16 cellular contexts compared by ENCODE assay signal in genomic region chr6:1864496-1864895, GRCh38.
DNase-seq lines count a peak whose midpoint lies in the region; ATAC-seq and TF ChIP-seq lines count a peak whose summit lies in the region.
"Had no signal": no experiment of that assay in that cellular context is flagged by ENCODE, and none has a peak within 500 bp of the region (broad histone marks: within the 10 kb centered on the region; RNA-seq: fewer than 3 reads in every experiment).

No MANE protein-coding gene starts in this region.

- no peaks in the 10 kb centered on the region for H3K27me3 Mint-ChIP-seq in CD8-positive, alpha-beta T cell (ENCODE audit: low read depth)
- H3K27me3 Mint-ChIP-seq: activated T-helper 17 cell treated with anti-CD3 and anti-CD28 coated beads, Interleukin-2, amount 50 U/mL, for 72 hours had no signal

- ATAC-seq in foreskin keratinocyte, result no peak
- no peak for ATAC-seq in CD8-positive, alpha-beta T cell
- ATAC-seq: activated T-helper 17 cell treated with anti-CD3 and anti-CD28 coated beads, Interleukin-2, amount 50 U/mL, for 72 hours; left lobe of liver had no signal

- no peak overlapping the region for H3K9ac ChIP-seq in Karpas-422 (ENCODE audit: low read length)
- H3K9ac ChIP-seq: BLaER1 treated with 17β-estradiol and CSF1 and Interleukin-3, amounts not matched to agents 10 nM and 100 nM had no signal

- H3K36me3 Mint-ChIP-seq in CD8-positive, alpha-beta T cell, result no peaks in the 10 kb centered on the region

- CTCF ChIA-PET in CD8-positive, alpha-beta T cell (lab: Charles Lee), result no interaction called here

- no peak overlapping the region for H3K4me2 ChIP-seq in Karpas-422 (ENCODE audit: low read depth, low read length, poor library complexity, severe bottlenecking)
- H3K4me2 ChIP-seq: BLaER1 treated with 17β-estradiol and CSF1 and Interleukin-3, amounts not matched to agents 10 nM and 100 nM had no signal

- H2AFZ ChIP-seq in Karpas-422 (ENCODE audit: low read length), result no peak overlapping the region

- no peaks in the 10 kb centered on the region for H3K36me3 ChIP-seq in Karpas-422 (ENCODE audit: insufficient read depth, low read length)
- no peaks in the 10 kb centered on the region for H3K36me3 ChIP-seq in CD8-positive, alpha-beta T cell (ENCODE audit: insufficient read depth, low read length)
- H3K36me3 ChIP-seq: BLaER1 treated with 17β-estradiol and CSF1 and Interleukin-3, amounts not matched to agents 10 nM and 100 nM; sigmoid colon had no signal

- H3K27ac ChIP-seq in Karpas-422 (ENCODE audit: low read length), result no peak overlapping the region
- H3K27ac ChIP-seq in foreskin keratinocyte, result no peak overlapping the region
- H3K27ac ChIP-seq in CD8-positive, alpha-beta T cell (ENCODE audit: low read depth, low read length), result no peak overlapping the region
- H3K27ac ChIP-seq: BLaER1 treated with 17β-estradiol and CSF1 and Interleukin-3, amounts not matched to agents 10 nM and 100 nM; sigmoid colon had no signal

- no peaks in the 10 kb centered on the region for H3K79me2 ChIP-seq in Karpas-422 (ENCODE audit: low read length)

- H3K9me3 ChIP-seq in Karpas-422 (ENCODE audit: low read length), result no peaks in the 10 kb centered on the region
- H3K9me3 ChIP-seq in CD8-positive, alpha-beta T cell (ENCODE audit: low read length), result no peaks in the 10 kb centered on the region
- H3K9me3 ChIP-seq: BLaER1 treated with 17β-estradiol and CSF1 and Interleukin-3, amounts not matched to agents 10 nM and 100 nM; sigmoid colon had no signal

- no peaks in the 10 kb centered on the region for H3K9me3 Mint-ChIP-seq in CD8-positive, alpha-beta T cell
- H3K9me3 Mint-ChIP-seq: activated T-helper 17 cell treated with anti-CD3 and anti-CD28 coated beads, Interleukin-2, amount 50 U/mL, for 72 hours had no signal

- H3K4me3 ChIP-seq in Karpas-422 (ENCODE audit: low read length), result no peak overlapping the region
- no peak overlapping the region for H3K4me3 ChIP-seq in CD8-positive, alpha-beta T cell (ENCODE audit: low read depth, low read length)
- H3K4me3 ChIP-seq: BLaER1 treated with 17β-estradiol and CSF1 and Interleukin-3, amounts not matched to agents 10 nM and 100 nM; sigmoid colon had no signal

- H4K20me1 ChIP-seq in Karpas-422 (ENCODE audit: insufficient read depth, low read depth, low read length), result no peaks in the 10 kb centered on the region
- H4K20me1 ChIP-seq: BLaER1 treated with 17β-estradiol and CSF1 and Interleukin-3, amounts not matched to agents 10 nM and 100 nM had no signal

- H3K4me1 ChIP-seq in Karpas-422 (ENCODE audit: low read length) (peaks cover 11% of the 10 kb centered on the region), foreskin keratinocyte (peaks cover 10% of the 10 kb centered on the region)
- H3K4me1 ChIP-seq in CD8-positive, alpha-beta T cell (ENCODE audit: insufficient read depth, low read length), result no peaks in the 10 kb centered on the region
- H3K4me1 ChIP-seq: sigmoid colon had no signal

- no peak overlapping the region for H3K27ac Mint-ChIP-seq in CD8-positive, alpha-beta T cell
- H3K27ac Mint-ChIP-seq: activated T-helper 17 cell treated with anti-CD3 and anti-CD28 coated beads, Interleukin-2, amount 50 U/mL, for 72 hours had no signal

- H3K4me1 Mint-ChIP-seq in CD8-positive, alpha-beta T cell (ENCODE audit: low read depth), result no peaks in the 10 kb centered on the region
- H3K4me1 Mint-ChIP-seq: activated T-helper 17 cell treated with anti-CD3 and anti-CD28 coated beads, Interleukin-2, amount 50 U/mL, for 72 hours had no signal

- no peak for TF ChIP-seq CTCF in foreskin keratinocyte (conservative IDR thresholded peaks at IDR 0.05)
- no peak for TF ChIP-seq CTCF in CD8-positive, alpha-beta T cell (IDR thresholded peaks at IDR 0.05)

- H3K9me2 ChIP-seq in Karpas-422 (replicated peaks; ENCODE audit: insufficient read depth, low read length), result no peaks in the 10 kb centered on the region

- no peaks in the 10 kb centered on the region for H3K27me3 ChIP-seq in Karpas-422 (ENCODE audit: low read length)
- no peaks in the 10 kb centered on the region for H3K27me3 ChIP-seq in foreskin keratinocyte
- H3K27me3 ChIP-seq in CD8-positive, alpha-beta T cell (ENCODE audit: insufficient read depth, low read length), result no peaks in the 10 kb centered on the region
- H3K27me3 ChIP-seq: BLaER1 treated with 17β-estradiol and CSF1 and Interleukin-3, amounts not matched to agents 10 nM and 100 nM; sigmoid colon had no signal

- POLR2A ChIA-PET in CD8-positive, alpha-beta T cell (lab: Charles Lee), result no interaction called here

- intact Hi-C loops in CD8-positive, alpha-beta T cell (cut with DNase I, micrococcal nuclease), result no loop called here

- DNase-seq in Daoy (ENCODE audit: low read depth), result peak; percentile 23
- DNase-seq in Karpas-422, result peak; percentile 2
- DNase-seq in SW480 (ENCODE audit: low spot score), result peak; percentile 6
- peak; percentile 91 for DNase-seq in left kidney (ENCODE audit: low read depth, low spot score)
- no peak for DNase-seq in stimulated activated CD4-positive, alpha-beta T cell treated with anti-CD3 and anti-CD28 coated beads, Interleukin-12 subunit alpha, Interleukin-12 subunit beta, amount 100 ng/mL, for 4 hours
- DNase-seq in foreskin keratinocyte, result no peak
- DNase-seq in glomerular visceral epithelial cell (ENCODE audit: extremely low spot score), result no peak
- DNase-seq in CD8-positive, alpha-beta T cell, result no peak
- DNase-seq: activated CD4-positive, alpha-beta T cell treated with anti-CD3 and anti-CD28 coated beads, Interleukin-2, amount 50 U/mL, for 4 hours; effector CD4-positive, alpha-beta T cell; NCI-H1694 treated with DMSO at 0.1 percent for 48 hours; sigmoid colon; T-helper 2 cell had no signal

- H3K4me3 Mint-ChIP-seq in CD8-positive, alpha-beta T cell, result no peak overlapping the region
- H3K4me3 Mint-ChIP-seq: activated T-helper 17 cell treated with anti-CD3 and anti-CD28 coated beads, Interleukin-2, amount 50 U/mL, for 72 hours had no signal

Comparison
In these comparisons a context has a peak if more than half of its experiments do, and no peak if none do; other contexts are left out.
1. DNase-seq: peak in Daoy (single experiment), Karpas-422 (single experiment), SW480 (single experiment) and left kidney (single experiment); none in stimulated activated CD4-positive, alpha-beta T cell treated with anti-CD3 and anti-CD28 coated beads, Interleukin-12 subunit alpha, Interleukin-12 subunit beta, amount 100 ng/mL, for 4 hours (single experiment), foreskin keratinocyte (0 of 2), glomerular visceral epithelial cell (single experiment) and CD8-positive, alpha-beta T cell (0 of 7).